21 cellular contexts compared by ENCODE assay signal in the genomic region with DNA sequence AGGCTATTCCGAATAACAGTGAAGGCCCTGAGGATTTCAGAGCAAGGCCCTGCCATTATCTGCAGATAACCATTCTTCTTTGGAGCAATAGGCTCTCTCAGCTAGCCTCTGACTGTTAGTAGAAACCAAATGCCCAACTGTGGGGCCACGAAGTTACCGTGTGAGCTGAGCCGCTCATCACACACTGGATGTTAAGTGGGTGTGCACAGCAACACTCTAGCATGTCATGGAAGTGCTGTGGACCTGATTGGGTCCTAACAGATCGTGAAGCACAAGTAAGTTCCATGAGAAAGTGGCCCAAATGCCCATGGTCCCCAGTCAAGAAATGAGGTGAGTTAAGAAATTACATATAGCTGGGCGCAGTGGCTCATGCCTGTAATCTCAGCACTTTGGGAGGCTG.
"Had no signal": no experiment of that assay in that cellular context is flagged by ENCODE, and none has a peak within 500 bp of the region (broad histone marks: within the 10 kb centered on the region; RNA-seq: fewer than 3 reads in every experiment).

No MANE protein-coding gene starts in this region.

- H3K27ac ChIP-seq: colonic mucosa, coronary artery, dorsolateral prefrontal cortex, epithelial cell of prostate, esophagus squamous epithelium, foreskin keratinocyte, gastrocnemius medialis, gastroesophageal sphincter, heart left ventricle, heart right ventricle had no signal

- H3K27me3 ChIP-seq: colonic mucosa, esophagus squamous epithelium, foreskin keratinocyte, gastrocnemius medialis, heart left ventricle, heart right ventricle had no signal

- H3K4me3 ChIP-seq: colonic mucosa, coronary artery, dorsolateral prefrontal cortex, esophagus squamous epithelium, gastrocnemius medialis, gastroesophageal sphincter, heart left ventricle, heart right ventricle had no signal

- H3K36me3 ChIP-seq: colonic mucosa, esophagus squamous epithelium, gastrocnemius medialis, gastroesophageal sphincter, heart left ventricle, heart right ventricle had no signal

- H3K4me1 ChIP-seq: colonic mucosa, esophagus squamous epithelium, foreskin keratinocyte, gastrocnemius medialis, gastroesophageal sphincter, heart left ventricle, heart right ventricle had no signal

- H3K9me3 ChIP-seq: colonic mucosa, gastrocnemius medialis, gastroesophageal sphincter, heart left ventricle, heart right ventricle had no signal

- DNase-seq: colonic mucosa; cortex of kidney; dermis blood vessel endothelial cell; dorsolateral prefrontal cortex; effector CD4-positive, alpha-beta T cell; effector CD8-positive, alpha-beta T cell; effector memory CD4-positive, alpha-beta T cell; effector memory CD8-positive, alpha-beta T cell; endodermal cell; erythroblast; esophagus squamous epithelium; foreskin fibroblast; foreskin keratinocyte; foreskin melanocyte; gastrocnemius medialis; glutamatergic neuron; heart left ventricle; heart right ventricle had no signal
